8 cellular contexts compared by ENCODE assay signal in the genomic region with DNA sequence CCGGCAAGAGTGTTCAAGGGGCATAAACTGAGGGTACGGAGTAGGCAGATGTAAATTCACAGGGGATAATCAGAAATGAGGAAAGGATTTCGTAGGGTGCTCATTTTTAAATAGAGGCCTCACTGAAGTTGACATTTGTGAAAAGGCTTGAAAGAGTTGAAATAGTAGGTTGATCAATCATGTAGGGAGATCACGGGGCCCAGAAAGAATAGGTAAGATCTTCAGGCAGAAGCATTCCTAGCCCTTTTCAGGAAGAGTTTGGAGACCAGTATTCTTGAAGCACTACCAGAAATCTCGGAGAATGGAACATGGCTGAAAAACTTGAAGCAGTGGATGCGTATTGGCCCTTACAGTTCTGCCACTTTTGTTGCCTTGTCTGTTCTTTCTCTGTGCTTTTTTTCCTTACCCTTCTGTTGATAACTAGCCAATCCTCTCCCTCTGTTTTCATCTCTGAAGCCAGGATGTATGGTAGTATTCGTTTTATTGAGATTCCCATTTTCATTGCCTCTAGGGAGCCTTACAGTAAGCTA. TPM values are rescaled to one million over a fixed set of nuclear protein-coding genes. Genes with fewer than 3 reads are reported as not detected.
DNase-seq lines count a peak whose midpoint lies in the region; ATAC-seq and TF ChIP-seq lines count a peak whose summit lies in the region.

No MANE protein-coding gene starts in this region.

- H3K27me3 Mint-ChIP-seq in naive B cell, result peaks cover 0 to 22% (median 0%) of the 10 kb centered on the region in 3 donors

- no peak overlapping the region for H3K4me3 ChIP-seq in KMS-11 (IDR thresholded peaks at IDR 0.05; ENCODE audit: insufficient read depth, low read depth, low read length)

- H3K27ac ChIP-seq in KMS-11 (peak overlapping the region; percentile 11; the same call in 1 of the 2 replicates), caudate nucleus (ENCODE audit: low read depth, low read length) (peak overlapping the region; percentile 95)

- H3K27ac Mint-ChIP-seq in naive B cell, result peak overlapping the region; percentile 93 to 99 (median 98)

- H4K20me1 ChIP-seq in KMS-11 (ENCODE audit: insufficient read depth), result no peaks in the 10 kb centered on the region

- no peak for TF ChIP-seq CTCF in KMS-11 (conservative IDR thresholded peaks at IDR 0.05; ENCODE audit: low read depth, low read length)
- no peak for TF ChIP-seq CTCF in GM10248 (IDR thresholded peaks at IDR 0.05; ENCODE audit: control extremely low read depth, extremely low read depth, low read depth, missing control alignments)

- DNase-seq in Daoy (ENCODE audit: low read depth) (peak; percentile 12), caudate nucleus (lab: John Stamatoyannopoulos, UW) (peak in 3 of 61 donors; percentile 55 to 61 (median 55)), naive B cell (no peak), NCI-H1417 treated with DMSO at 0.1 percent for 48 hours (lab: John Stamatoyannopoulos, UW) (no peak), NCI-H1048 (lab: John Stamatoyannopoulos, UW) (no peak), GM10248 (ENCODE audit: extremely low spot score) (no peak)

- H3K36me3 ChIP-seq in KMS-11 (ENCODE audit: insufficient read depth), result peaks cover 9% of the 10 kb centered on the region

- CTCF ChIA-PET in GM10248 (lab: Yijun Ruan, JAX), result interaction anchor here (0.8 to 4.5 kb wide), 7 partner anchors 9 to 1278 kb away, joined by 3 to 23 read pairs (median 3); no protein-coding TSS in a partner anchor

- H2AFZ ChIP-seq in KMS-11 (ENCODE audit: low read depth), result peak overlapping the region; percentile 97

- H3K27me3 ChIP-seq in KMS-11 (ENCODE audit: insufficient read depth, low read depth), result no peaks in the 10 kb centered on the region

- H3K4me1 ChIP-seq in KMS-11 (ENCODE audit: low read depth, poor library complexity, severe bottlenecking), result peaks cover 34% of the 10 kb centered on the region

- ATAC-seq in GM21529 (IDR thresholded peaks at IDR 0.05; ENCODE audit: unreplicated experiment), result peak; percentile 14
- ATAC-seq in naive B cell (ENCODE audit: low read depth in 2 of 2), result no peak

- peaks cover 45% of the 10 kb centered on the region for H3K79me2 ChIP-seq in KMS-11 (ENCODE audit: insufficient read depth, low read depth)

- H3K4me2 ChIP-seq in KMS-11, result peak overlapping the region; percentile 83

- no peak overlapping the region for H3K9ac ChIP-seq in KMS-11

- H3K36me3 Mint-ChIP-seq in naive B cell, result peaks cover 0 to 2% of the 10 kb centered on the region in 2 donors

- no peaks in the 10 kb centered on the region for H3K9me3 Mint-ChIP-seq in naive B cell

- POLR2A ChIA-PET in GM10248 (lab: Yijun Ruan, JAX), result interaction anchor here (0.5 kb wide), 2 partner anchors 16 to 342 kb away, joined by 4 to 5 read pairs; no protein-coding TSS in a partner anchor

- H3K4me3 Mint-ChIP-seq in naive B cell, result peak overlapping the region; percentile 87 to 100 (median 94)

- peaks cover 22 to 37% (median 25%) of the 10 kb centered on the region in 3 donors for H3K4me1 Mint-ChIP-seq in naive B cell

RNA-seq across cellular contexts. Expression of a gene that starts 0.5 kb away (rescaled TPM):
- total RNA-seq in Daoy (2014; rRNA removed; shearing (Covaris generic)), result 125 and 220 TPM in 2 replicates
- polyA plus RNA-seq in naive B cell (ENCODE audit: low read depth in 6 of 6), result 10 to 100 TPM; 46.4 to 71.3 (median 53.6) TPM
